20 cellular contexts compared by ENCODE assay signal in genomic region chr9:93552923-93553322, GRCh38. TPM values are rescaled to one million over a fixed set of nuclear protein-coding genes. Genes with fewer than 3 reads are reported as not detected.
DNase-seq lines count a peak whose midpoint lies in the region; ATAC-seq, FAIRE-seq and TF ChIP-seq lines count a peak whose summit lies in the region.
"Had no signal": no experiment of that assay in that cellular context is flagged by ENCODE, and none has a peak within 500 bp of the region (broad histone marks: within the 10 kb centered on the region; RNA-seq: fewer than 3 reads in every experiment).

No MANE protein-coding gene starts in this region.

- peak overlapping the region; percentile 33 for H3K27ac Mint-ChIP-seq in CD8-positive, alpha-beta T cell
- H3K27ac Mint-ChIP-seq in central memory CD8-positive, alpha-beta T cell (ENCODE audit: low read depth), result peak overlapping the region; percentile 32
- H3K27ac Mint-ChIP-seq in activated CD8-positive, alpha-beta memory T cell treated with anti-CD3 and anti-CD28 coated beads, Interleukin-2, amount 10 ng/mL, durations not matched to agents 7 days and 5 days, result no peak overlapping the region
- H3K27ac Mint-ChIP-seq: B cell; CD4-positive, alpha-beta T cell; GM23338 had no signal

- H3K4me1 ChIP-seq in CD8-positive, alpha-beta T cell (ENCODE audit: insufficient read depth, low read length), result no peaks in the 10 kb centered on the region
- H3K4me1 ChIP-seq in parathyroid adenoma (peaks cover 2% of the 10 kb centered on the region), small intestine (ENCODE audit: control insufficient read depth in 2 of 2, insufficient read depth in 1 of 2, low read depth in 1 of 2, low read length in 1 of 2) (no peaks in the 10 kb centered on the region)

- H3K9ac ChIP-seq in parathyroid adenoma, result no peak overlapping the region

- no peak overlapping the region for H3K4me3 Mint-ChIP-seq in CD8-positive, alpha-beta T cell
- H3K4me3 Mint-ChIP-seq in central memory CD8-positive, alpha-beta T cell, result no peak overlapping the region
- no peak overlapping the region for H3K4me3 Mint-ChIP-seq in activated CD8-positive, alpha-beta memory T cell treated with anti-CD3 and anti-CD28 coated beads, Interleukin-2, amount 10 ng/mL, durations not matched to agents 7 days and 5 days
- H3K4me3 Mint-ChIP-seq: B cell; CD4-positive, alpha-beta T cell; GM23338 had no signal

- peaks cover 8% of the 10 kb centered on the region for H3K36me3 ChIP-seq in CD8-positive, alpha-beta T cell (ENCODE audit: insufficient read depth, low read length)
- H3K36me3 ChIP-seq in parathyroid adenoma (ENCODE audit: control insufficient read depth, insufficient read depth, low read length), result no peaks in the 10 kb centered on the region
- peaks cover 43% of the 10 kb centered on the region for H3K36me3 ChIP-seq in brain microvascular endothelial cell (replicated peaks)
- H3K36me3 ChIP-seq in small intestine (ENCODE audit: control insufficient read depth in 2 of 2, insufficient read depth in 2 of 2, low read length in 2 of 2), result peaks cover 7 to 14% of the 10 kb centered on the region in 2 donors

- peaks cover 78% of the 10 kb centered on the region for H3K36me3 Mint-ChIP-seq in CD8-positive, alpha-beta T cell
- peaks cover 33% of the 10 kb centered on the region for H3K36me3 Mint-ChIP-seq in central memory CD8-positive, alpha-beta T cell (ENCODE audit: insufficient read depth)
- peaks cover 40% of the 10 kb centered on the region for H3K36me3 Mint-ChIP-seq in activated CD8-positive, alpha-beta memory T cell treated with anti-CD3 and anti-CD28 coated beads, Interleukin-2, amount 10 ng/mL, durations not matched to agents 7 days and 5 days

- no peak for ATAC-seq in CD8-positive, alpha-beta T cell
- no peak for ATAC-seq in central memory CD8-positive, alpha-beta T cell (replicated peaks; ENCODE audit: extremely low read depth, poor library complexity, severe bottlenecking)
- ATAC-seq in activated CD8-positive, alpha-beta memory T cell treated with anti-CD3 and anti-CD28 coated beads, Interleukin-2, amount 10 ng/mL, durations not matched to agents 7 days and 5 days, result no peak
- ATAC-seq in HG02588 (IDR thresholded peaks at IDR 0.05; ENCODE audit: unreplicated experiment), result no peak
- ATAC-seq: GM23338, HepG2 had no signal

- no peaks in the 10 kb centered on the region for H3K79me2 ChIP-seq in parathyroid adenoma

- WGBS in small intestine, 3 donors, result 94 to 100% (median 94%) methylated on average over 1 of the region's 1 CpG

- H3K9me3 Mint-ChIP-seq in CD8-positive, alpha-beta T cell, result no peaks in the 10 kb centered on the region
- H3K9me3 Mint-ChIP-seq in central memory CD8-positive, alpha-beta T cell, result no peaks in the 10 kb centered on the region
- H3K9me3 Mint-ChIP-seq in activated CD8-positive, alpha-beta memory T cell treated with anti-CD3 and anti-CD28 coated beads, Interleukin-2, amount 10 ng/mL, durations not matched to agents 7 days and 5 days (ENCODE audit: low read depth), result no peaks in the 10 kb centered on the region
- H3K9me3 Mint-ChIP-seq: CD4-positive, alpha-beta T cell; GM23338 had no signal

- CTCF ChIA-PET in CD8-positive, alpha-beta T cell (lab: Charles Lee), result no interaction called here
- CTCF ChIA-PET in activated CD8-positive, alpha-beta memory T cell treated with anti-CD3 and anti-CD28 coated beads, Interleukin-2, amount 10 ng/mL, durations not matched to agents 7 days and 5 days (lab: Charles Lee), result interaction anchor here (3.2 kb wide), 1 partner anchor 14 kb away, joined by 15 read pairs; no protein-coding TSS in a partner anchor

- H3K27me3 Mint-ChIP-seq in CD8-positive, alpha-beta T cell (ENCODE audit: low read depth), result no peaks in the 10 kb centered on the region
- no peaks in the 10 kb centered on the region for H3K27me3 Mint-ChIP-seq in central memory CD8-positive, alpha-beta T cell
- no peaks in the 10 kb centered on the region for H3K27me3 Mint-ChIP-seq in activated CD8-positive, alpha-beta memory T cell treated with anti-CD3 and anti-CD28 coated beads, Interleukin-2, amount 10 ng/mL, durations not matched to agents 7 days and 5 days
- H3K27me3 Mint-ChIP-seq: B cell; CD4-positive, alpha-beta T cell had no signal

- POLR2A ChIA-PET in CD8-positive, alpha-beta T cell (lab: Charles Lee), result no interaction called here

- H3K27ac ChIP-seq in CD8-positive, alpha-beta T cell (ENCODE audit: low read depth, low read length), result no peak overlapping the region
- H3K27ac ChIP-seq in parathyroid adenoma (no peak overlapping the region), brain microvascular endothelial cell (no peak overlapping the region), small intestine (ENCODE audit: low read depth in 1 of 2, low read length in 1 of 2) (no peak overlapping the region)

- TF ChIP-seq CTCF in CD8-positive, alpha-beta T cell (IDR thresholded peaks at IDR 0.05), result no peak
- TF ChIP-seq CTCF in parathyroid adenoma (IDR thresholded peaks at IDR 0.05), result no peak
- TF ChIP-seq CTCF in brain microvascular endothelial cell (IDR thresholded peaks at IDR 0.05; ENCODE audit: low read depth, low read length, missing control alignments), result no peak

- peak overlapping the region; percentile 42 for H3K4me2 ChIP-seq in parathyroid adenoma (ENCODE audit: low read length)
- H3K4me2 ChIP-seq: GM23338 had no signal

- no peaks in the 10 kb centered on the region for H3K27me3 ChIP-seq in CD8-positive, alpha-beta T cell (ENCODE audit: insufficient read depth, low read length)
- H3K27me3 ChIP-seq in parathyroid adenoma (ENCODE audit: control insufficient read depth, insufficient read depth, low read length) (no peaks in the 10 kb centered on the region), brain microvascular endothelial cell (replicated peaks) (no peaks in the 10 kb centered on the region), small intestine (ENCODE audit: control insufficient read depth in 2 of 2, insufficient read depth in 2 of 2, low read length in 2 of 2) (no peaks in the 10 kb centered on the region)

- no peak for FAIRE-seq in small intestine (lab: Jason Lieb, UNC)
- FAIRE-seq: A204.1, GM18507, HepG2, HTR-8/SVneo had no signal

- intact Hi-C loops in CD8-positive, alpha-beta T cell (cut with DNase I, micrococcal nuclease), result no loop called here

- H3K4me1 Mint-ChIP-seq in CD8-positive, alpha-beta T cell (ENCODE audit: low read depth), result no peaks in the 10 kb centered on the region
- no peaks in the 10 kb centered on the region for H3K4me1 Mint-ChIP-seq in central memory CD8-positive, alpha-beta T cell
- no peaks in the 10 kb centered on the region for H3K4me1 Mint-ChIP-seq in activated CD8-positive, alpha-beta memory T cell treated with anti-CD3 and anti-CD28 coated beads, Interleukin-2, amount 10 ng/mL, durations not matched to agents 7 days and 5 days
- H3K4me1 Mint-ChIP-seq: B cell had no signal

- no peaks in the 10 kb centered on the region for H3K9me3 ChIP-seq in CD8-positive, alpha-beta T cell (ENCODE audit: low read length)
- H3K9me3 ChIP-seq in parathyroid adenoma (ENCODE audit: control insufficient read depth, low read length), result no peaks in the 10 kb centered on the region
- H3K9me3 ChIP-seq in small intestine (ENCODE audit: control insufficient read depth, low read depth), result no peaks in the 10 kb centered on the region

- in situ Hi-C loops in brain microvascular endothelial cell (cut with HindIII; ENCODE audit: low pct_ligation_motif_present, low sequenced_read_pairs), result no loop called here

- DNase-seq in CD8-positive, alpha-beta T cell, result no peak
- DNase-seq in OCI-M1 (lab: John Stamatoyannopoulos, UW) (peak; percentile 20), brain microvascular endothelial cell (no peak), small intestine (no peak)
- no peak for DNase-seq in central memory CD8-positive, alpha-beta T cell (ENCODE audit: low spot score in 2 of 2)
- DNase-seq in activated CD8-positive, alpha-beta memory T cell treated with anti-CD3 and anti-CD28 coated beads, Interleukin-2, amount 10 ng/mL, durations not matched to agents 7 days and 5 days, result no peak
- DNase-seq: C1 segment of cervical spinal cord; CD4-positive, alpha-beta T cell; COR-L47; DMS53; GF-D8; H7 had no signal

- no peak overlapping the region for H2AFZ ChIP-seq in parathyroid adenoma
- H2AFZ ChIP-seq: GM23338 had no signal

- H3K4me3 ChIP-seq in CD8-positive, alpha-beta T cell (ENCODE audit: low read depth, low read length), result no peak overlapping the region
- H3K4me3 ChIP-seq in parathyroid adenoma (ENCODE audit: low read depth, low read length) (no peak overlapping the region), brain microvascular endothelial cell (ENCODE audit: low read depth, low read length) (no peak overlapping the region), small intestine (ENCODE audit: low read depth in 1 of 2, low read length in 2 of 2) (no peak overlapping the region)
- H3K4me3 ChIP-seq: GM23338 had no signal

RNA-seq across cellular contexts. Expression of gene PHF2, which starts 23.5 kb away (rescaled TPM):
- total RNA-seq in CD8-positive, alpha-beta T cell, result 10 to 100 TPM; 23.9 to 25.7 TPM
- 10 to 100 TPM; 25.1 to 26.3 TPM for total RNA-seq in activated CD8-positive, alpha-beta memory T cell treated with anti-CD3 and anti-CD28 coated beads, Interleukin-2, amount 10 ng/mL, durations not matched to agents 7 days and 5 days
- 10 to 100 TPM in 2 of 3 donors, 1 to 10 TPM in 1; 8.6 to 14.9 (median 10.7) TPM for polyA plus RNA-seq in small intestine
